ENCODE assay signal across 10 cellular contexts in the genomic region with DNA sequence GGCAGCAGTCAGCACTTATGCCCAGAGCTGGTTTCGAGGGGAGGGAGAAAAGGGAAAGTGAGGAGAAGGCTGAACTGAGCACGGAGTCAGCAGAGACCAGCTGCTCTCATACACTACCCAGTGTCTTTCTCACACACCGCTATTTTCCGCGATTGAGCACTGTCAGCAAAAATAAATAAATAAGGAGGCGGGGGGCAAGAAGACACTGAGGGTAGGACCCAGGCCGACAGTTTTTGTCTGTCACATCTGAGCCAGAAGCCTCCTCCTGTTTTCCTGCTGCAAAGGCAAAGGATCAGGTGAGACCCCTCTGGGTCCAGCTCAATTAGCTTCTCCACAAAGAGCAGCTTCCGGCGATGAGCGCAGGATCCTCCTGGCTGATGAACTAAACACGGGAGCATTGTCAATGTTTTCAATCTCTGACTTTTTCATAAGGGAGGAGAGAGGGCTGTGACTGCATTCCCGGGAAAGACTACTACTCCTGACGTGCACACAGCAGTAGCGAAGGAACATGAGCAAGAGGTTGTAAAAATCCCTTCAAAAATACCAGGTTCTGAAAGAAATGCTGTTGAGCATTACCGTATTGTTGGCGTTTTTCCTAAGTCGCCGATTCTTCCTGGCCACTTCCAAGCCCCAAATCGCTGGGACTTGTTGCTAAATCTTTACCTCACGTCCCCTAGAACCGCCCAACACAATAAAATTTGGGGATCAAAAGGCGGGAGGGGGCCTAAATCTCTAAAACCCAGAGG. TPM values are rescaled to one million over a fixed set of nuclear protein-coding genes. Genes with fewer than 3 reads are reported as not detected.
DNase-seq lines count a peak whose midpoint lies in the region; ATAC-seq, FAIRE-seq and TF ChIP-seq lines count a peak whose summit lies in the region.
"Had no signal": no experiment of that assay in that cellular context is flagged by ENCODE, and none has a peak within 500 bp of the region (broad histone marks: within the 10 kb centered on the region; RNA-seq: fewer than 3 reads in every experiment).

No MANE protein-coding gene starts in this region.

- peaks cover 16% of the 10 kb centered on the region for H3K4me1 Mint-ChIP-seq in activated CD4-positive, alpha-beta T cell treated with anti-CD3 and anti-CD28 coated beads for 36 hours

- no peak overlapping the region for H3K27ac Mint-ChIP-seq in activated CD4-positive, alpha-beta T cell treated with anti-CD3 and anti-CD28 coated beads for 36 hours

- no peaks in the 10 kb centered on the region for H3K9me3 Mint-ChIP-seq in activated CD4-positive, alpha-beta T cell treated with anti-CD3 and anti-CD28 coated beads for 36 hours (ENCODE audit: low read depth)

- CTCF ChIA-PET in activated CD4-positive, alpha-beta T cell treated with anti-CD3 and anti-CD28 coated beads for 36 hours (lab: Charles Lee) = interaction anchor here (0.7 to 1.6 kb wide), 3 partner anchors 10 to 290 kb away, joined by 3 to 6 read pairs (median 5); no protein-coding TSS in a partner anchor

- TF ChIP-seq CTCF in bronchial epithelial cell (IDR thresholded peaks at IDR 0.05; ENCODE audit: insufficient read depth, low read length, severe bottlenecking) = no peak
- no peak for TF ChIP-seq CTCF in left lung (IDR thresholded peaks at IDR 0.05)
- TF ChIP-seq CTCF in tibial artery (IDR thresholded peaks at IDR 0.05) = no peak

- POLR2A ChIA-PET in activated CD4-positive, alpha-beta T cell treated with anti-CD3 and anti-CD28 coated beads for 36 hours (lab: Charles Lee) = interaction anchor here (0.6 kb wide), 1 partner anchor 291 kb away, joined by 3 read pairs; no protein-coding TSS in a partner anchor

- DNase-seq in activated CD4-positive, alpha-beta T cell treated with anti-CD3 and anti-CD28 coated beads for 36 hours = no peak
- no peak for DNase-seq in activated CD4-positive, alpha-beta T cell treated with anti-CD3 and anti-CD28 coated beads for 48 hours
- DNase-seq in NCI-H510A treated with DMSO at 0.1 percent for 48 hours (lab: John Stamatoyannopoulos, UW) (peak; percentile 57), bronchial epithelial cell (ENCODE audit: low read depth) (peak; percentile 28), left lung (no peak), tibial artery (no peak)

- H3K4me1 ChIP-seq in left lung (peaks cover 10 to 25% of the 10 kb centered on the region in 2 donors), tibial artery (peaks cover 0 to 22% (median 22%) of the 10 kb centered on the region in 4 donors)

- H3K27me3 ChIP-seq in bronchial epithelial cell (ENCODE audit: control insufficient read depth, insufficient read depth, low read length) (no peaks in the 10 kb centered on the region), left lung (peaks cover 41 to 86% of the 10 kb centered on the region in 2 donors), tibial artery (peaks cover 0 to 50% of the 10 kb centered on the region in 2 donors)
- H3K27me3 ChIP-seq: thyroid gland had no signal

- H3K4me3 ChIP-seq in bronchial epithelial cell (ENCODE audit: low read depth, low read length) (peak overlapping the region; percentile 63), left lung (peak overlapping the region; percentile 45 to 53), tibial artery (peak overlapping the region; percentile 43 to 58)

- H3K27ac ChIP-seq in left lung (no peak overlapping the region), tibial artery (no peak overlapping the region)
- H3K27ac ChIP-seq: thyroid gland had no signal

- intact Hi-C loops in activated CD4-positive, alpha-beta T cell treated with anti-CD3 and anti-CD28 coated beads for 36 hours (cut with DNase I, micrococcal nuclease) = loop anchor here in 1 of 2 experiments (2.0 kb wide), 1 partner anchor 369 kb away; a partner anchor contains a TSS
- intact Hi-C loops in left lung (cut with DNase I) = no loop called here
- intact Hi-C loops in tibial artery (cut with DNase I; ENCODE audit: low total_unique reads) = no loop called here

- peaks cover 45% of the 10 kb centered on the region for H3K27me3 Mint-ChIP-seq in activated CD4-positive, alpha-beta T cell treated with anti-CD3 and anti-CD28 coated beads for 36 hours

- H3K36me3 Mint-ChIP-seq in activated CD4-positive, alpha-beta T cell treated with anti-CD3 and anti-CD28 coated beads for 36 hours (ENCODE audit: low read depth) = no peaks in the 10 kb centered on the region

- H3K9me3 ChIP-seq in left lung (no peaks in the 10 kb centered on the region), tibial artery (no peaks in the 10 kb centered on the region)
- H3K9me3 ChIP-seq: thyroid gland had no signal

- H3K36me3 ChIP-seq in bronchial epithelial cell (ENCODE audit: control insufficient read depth, insufficient read depth, low read length) = no peaks in the 10 kb centered on the region
- H3K36me3 ChIP-seq in left lung = no peaks in the 10 kb centered on the region
- H3K36me3 ChIP-seq in tibial artery = no peaks in the 10 kb centered on the region
- H3K36me3 ChIP-seq: thyroid gland had no signal

- FAIRE-seq in bronchial epithelial cell (lab: Jason Lieb, UNC) = peak; percentile 60
- FAIRE-seq: G401.6 had no signal

- no peak for ATAC-seq in activated CD4-positive, alpha-beta T cell treated with anti-CD3 and anti-CD28 coated beads for 36 hours
- ATAC-seq in left lung (no peak), HG02588 (IDR thresholded peaks at IDR 0.05; ENCODE audit: unreplicated experiment) (no peak), HG03175 (IDR thresholded peaks at IDR 0.05; ENCODE audit: unreplicated experiment) (no peak)

- H3K4me3 Mint-ChIP-seq in activated CD4-positive, alpha-beta T cell treated with anti-CD3 and anti-CD28 coated beads for 36 hours = peak overlapping the region; percentile 75

RNA-seq across cellular contexts. Expression of a gene that starts 1.2 kb away (rescaled TPM):
- total RNA-seq in activated CD4-positive, alpha-beta T cell treated with anti-CD3 and anti-CD28 coated beads for 36 hours = under 1 TPM; 0.16 to 0.30 TPM
- total RNA-seq in bronchial epithelial cell (1.3 and 2.0 TPM in 2 replicates), left lung (1 to 10 TPM; 2.4 to 4.4 TPM)

Comparison
In these comparisons a context has a peak if more than half of its experiments do, and no peak if none do; other contexts are left out.
1. DNase-seq: peak in NCI-H510A treated with DMSO at 0.1 percent for 48 hours (single experiment) and bronchial epithelial cell (single experiment); none in activated CD4-positive, alpha-beta T cell treated with anti-CD3 and anti-CD28 coated beads for 36 hours (single experiment), activated CD4-positive, alpha-beta T cell treated with anti-CD3 and anti-CD28 coated beads for 48 hours (single experiment), left lung (0 of 2) and tibial artery (0 of 2).
2. Peak in every context shown above with its lines, with median percentiles within 50 percentile points of each other: H3K4me3 ChIP-seq.